In the genomic region with DNA sequence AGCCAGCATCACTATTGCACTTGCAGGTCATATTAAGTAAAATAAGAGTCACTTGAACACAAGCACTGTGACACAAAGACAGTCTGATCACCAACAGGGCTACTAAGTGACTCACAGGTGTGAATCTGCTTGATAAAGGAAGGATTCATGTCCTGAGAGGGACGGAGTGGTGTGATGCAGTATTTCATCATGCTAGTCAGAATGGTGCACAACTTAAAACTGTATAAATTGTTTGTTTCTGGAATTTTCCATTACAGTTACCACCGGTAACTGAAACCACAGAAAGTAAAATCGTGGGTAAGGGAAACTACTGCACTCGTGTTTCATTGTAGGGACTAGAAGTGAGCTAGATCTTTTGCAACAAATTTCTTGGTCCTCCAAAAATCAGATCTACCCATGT, we compare ENCODE assay signal across 9 cellular contexts.
DNase-seq lines count a peak whose midpoint lies in the region; ATAC-seq, FAIRE-seq and TF ChIP-seq lines count a peak whose summit lies in the region.
"Had no signal": no experiment of that assay in that cellular context is flagged by ENCODE, and none has a peak within 500 bp of the region (broad histone marks: within the 10 kb centered on the region; RNA-seq: fewer than 3 reads in every experiment).

No MANE protein-coding gene starts in this region.

- no peak overlapping the region for H3K27ac ChIP-seq in gastrocnemius medialis

- H3K4me1 ChIP-seq in gastrocnemius medialis: peaks cover 0 to 7% of the 10 kb centered on the region in 2 donors

- in situ Hi-C loops in gastrocnemius medialis (cut with MboI; ENCODE audit: low sequenced_read_pairs in 4 of 4): no loop called here

- peak; percentile 73 for ATAC-seq in HG03280 (IDR thresholded peaks at IDR 0.05; ENCODE audit: unreplicated experiment)
- ATAC-seq in gastrocnemius medialis: no peak

- no peak overlapping the region for H3K4me3 ChIP-seq in gastrocnemius medialis

- no peaks in the 10 kb centered on the region for H3K27me3 ChIP-seq in gastrocnemius medialis

- no peak for TF ChIP-seq POLR2A in gastrocnemius medialis (IDR thresholded peaks at IDR 0.05)

- intact Hi-C loops in posterior vena cava (cut with DNase I) (no loop called here), gastrocnemius medialis (cut with DNase I; ENCODE audit: low total_unique reads) (no loop called here)

- no peaks in the 10 kb centered on the region for H3K9me3 ChIP-seq in gastrocnemius medialis

- H3K36me3 ChIP-seq in gastrocnemius medialis: no peaks in the 10 kb centered on the region

- peak; percentile 6 for DNase-seq in NK-92 treated with Interleukin-12 subunit alpha and Interleukin-12 subunit beta, amount 100 ng/mL, for 24 hours (lab: John Stamatoyannopoulos, UW)
- no peak for DNase-seq in NK-92 (lab: John Stamatoyannopoulos, UW; ENCODE audit: unreplicated experiment)
- DNase-seq in activated T-helper 9 cell treated with anti-CD3 and anti-CD28 coated beads, Interleukin-2, amount 50 U/mL, for 16 hours (ENCODE audit: low read depth): peak; percentile 3
- peak; percentile 50 for DNase-seq in stimulated activated CD4-positive, alpha-beta T cell treated with anti-CD3 and anti-CD28 coated beads, Interleukin-4, amount 100 ng/mL, for 24 hours
- DNase-seq in posterior vena cava (ENCODE audit: low spot score): no peak
- no peak for DNase-seq in gastrocnemius medialis
- no peak for DNase-seq in D721Med (ENCODE audit: insufficient read length, low spot score)

- FAIRE-seq in D721Med (lab: Jason Lieb, UNC): no peak
- FAIRE-seq: A204.1 had no signal

- TF ChIP-seq CTCF in gastrocnemius medialis (IDR thresholded peaks at IDR 0.05 in 4 of 5, conservative IDR thresholded peaks at IDR 0.05 in 1 of 5) (no peak), D721Med (IDR thresholded peaks at IDR 0.05; ENCODE audit: insufficient read depth, missing control alignments) (no peak)

Comparison
In these comparisons a context has a peak if more than half of its experiments do, and no peak if none do; other contexts are left out.
1. DNase-seq: peak in NK-92 treated with Interleukin-12 subunit alpha and Interleukin-12 subunit beta, amount 100 ng/mL, for 24 hours (single experiment), activated T-helper 9 cell treated with anti-CD3 and anti-CD28 coated beads, Interleukin-2, amount 50 U/mL, for 16 hours (single experiment) and stimulated activated CD4-positive, alpha-beta T cell treated with anti-CD3 and anti-CD28 coated beads, Interleukin-4, amount 100 ng/mL, for 24 hours (single experiment); none in NK-92 (single experiment), posterior vena cava (single experiment), gastrocnemius medialis (0 of 2) and D721Med (single experiment).